8 cellular contexts compared by ENCODE assay signal in genomic region chr4:705278-706082, GRCh38. TPM values are rescaled to one million over a fixed set of nuclear protein-coding genes. Genes with fewer than 3 reads are reported as not detected.
A peak's percentile ranks its signal among the peaks of the same experiment; 100 is the strongest.
DNase-seq lines count a peak whose midpoint lies in the region; ATAC-seq and TF ChIP-seq lines count a peak whose summit lies in the region.

A gene with protein sequence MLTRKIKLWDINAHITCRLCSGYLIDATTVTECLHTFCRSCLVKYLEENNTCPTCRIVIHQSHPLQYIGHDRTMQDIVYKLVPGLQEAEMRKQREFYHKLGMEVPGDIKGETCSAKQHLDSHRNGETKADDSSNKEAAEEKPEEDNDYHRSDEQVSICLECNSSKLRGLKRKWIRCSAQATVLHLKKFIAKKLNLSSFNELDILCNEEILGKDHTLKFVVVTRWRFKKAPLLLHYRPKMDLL (plus strand): TSS chr4:705832. CDS start chr4:733681, 27,849 bp downstream.

- peaks cover 32% of the 10 kb centered on the region for H4K20me1 ChIP-seq in osteoblast (ENCODE audit: insufficient read depth, low read length)

- no peaks in the 10 kb centered on the region for H3K36me3 Mint-ChIP-seq in activated naive CD4-positive, alpha-beta T cell treated with anti-CD3 and anti-CD28 coated beads, Interleukin-2, amount 50 U/mL, for 72 hours

- TF ChIP-seq POLR2A in GM10847 (IDR thresholded peaks at IDR 0.05; ENCODE audit: extremely low read depth, insufficient read length) (peak; percentile 31), testis (IDR thresholded peaks at IDR 0.05) (no peak)

- TF ChIP-seq CTCF in osteoblast (IDR thresholded peaks at IDR 0.05; ENCODE audit: extremely low read depth, low read depth, low read length), result no peak
- no peak for TF ChIP-seq CTCF in testis (IDR thresholded peaks at IDR 0.05)

- H3K4me1 ChIP-seq in osteoblast (ENCODE audit: insufficient read depth, low read length) (peaks cover 13% of the 10 kb centered on the region), testis (peaks cover 20% of the 10 kb centered on the region)

- H3K4me2 ChIP-seq in osteoblast (ENCODE audit: insufficient read depth, low read length), result peak within 1 kb of the TSS; percentile 92

- peaks cover 46% of the 10 kb centered on the region for H3K79me2 ChIP-seq in osteoblast (ENCODE audit: insufficient read depth, low read length)

- H3K27ac ChIP-seq in osteoblast (ENCODE audit: low read depth, low read length), result peak within 1 kb of the TSS; percentile 86
- H3K27ac ChIP-seq in testis, result peak within 1 kb of the TSS; percentile 60 to 89

- H2AFZ ChIP-seq in osteoblast (ENCODE audit: low read length), result peak within 1 kb of the TSS; percentile 87

- peak; percentile 81 for DNase-seq in NCI-H1105 (lab: John Stamatoyannopoulos, UW)
- peak; percentile 92 for DNase-seq in SKM-1 (lab: John Stamatoyannopoulos, UW; ENCODE audit: unreplicated experiment)
- DNase-seq in activated naive CD4-positive, alpha-beta T cell treated with anti-CD3 and anti-CD28 coated beads, Interleukin-2, amount 50 U/mL, for 72 hours (ENCODE audit: low spot score in 2 of 2), result peak; percentile 96 to 98
- no peak for DNase-seq in glomerular endothelial cell (ENCODE audit: extremely low read depth, low read depth, low spot score)
- DNase-seq in osteoblast (ENCODE audit: insufficient read length, low spot score, missing footprints), result peak; percentile 100
- DNase-seq in testis, result peak; percentile 96

- ATAC-seq in HG02642 (IDR thresholded peaks at IDR 0.05; ENCODE audit: poor library complexity, unreplicated experiment), result peak; percentile 94
- peak; percentile 98 to 99 for ATAC-seq in activated naive CD4-positive, alpha-beta T cell treated with anti-CD3 and anti-CD28 coated beads, Interleukin-2, amount 50 U/mL, for 72 hours

- H3K27me3 ChIP-seq in osteoblast (ENCODE audit: insufficient read depth, low read length) (no peaks in the 10 kb centered on the region), testis (no peaks in the 10 kb centered on the region)

- H3K4me3 ChIP-seq in osteoblast (ENCODE audit: insufficient read depth, low read length) (peak within 1 kb of the TSS; percentile 90), testis (peak within 1 kb of the TSS; percentile 79 to 95)

- peak within 1 kb of the TSS; percentile 50 to 82 for H3K27ac Mint-ChIP-seq in activated naive CD4-positive, alpha-beta T cell treated with anti-CD3 and anti-CD28 coated beads, Interleukin-2, amount 50 U/mL, for 72 hours

- 3% methylated on average over 13 to 81 of the region's 82 CpGs for WGBS in testis, 2 donors

- H3K9me3 ChIP-seq in osteoblast (ENCODE audit: low read depth, low read length), result no peaks in the 10 kb centered on the region
- H3K9me3 ChIP-seq in testis, result no peaks in the 10 kb centered on the region

- H3K9me3 Mint-ChIP-seq in activated naive CD4-positive, alpha-beta T cell treated with anti-CD3 and anti-CD28 coated beads, Interleukin-2, amount 50 U/mL, for 72 hours, result no peaks in the 10 kb centered on the region

- intact Hi-C loops in testis (cut with DNase I; ENCODE audit: low total_unique reads), result no loop called here

- H3K36me3 ChIP-seq in osteoblast (ENCODE audit: insufficient read depth, low read length) (peaks cover 5% of the 10 kb centered on the region), testis (ENCODE audit: low read depth, missing control alignments) (no peaks in the 10 kb centered on the region)

RNA-seq across cellular contexts. Expression of the gene that starts here (rescaled TPM):
- total RNA-seq in activated naive CD4-positive, alpha-beta T cell treated with anti-CD3 and anti-CD28 coated beads, Interleukin-2, amount 50 U/mL, for 72 hours, result 10 to 100 TPM; 23.0 to 25.9 TPM
- total RNA-seq in glomerular endothelial cell, result 69.2 and 84.1 TPM in 2 replicates
- total RNA-seq in osteoblast, result 32.7 and 43.1 TPM in 2 replicates
- 10 to 100 TPM; 84.2 to 84.8 TPM for total RNA-seq in testis
- 37.3 TPM for polyA plus RNA-seq in testis (ENCODE audit: insufficient read depth, low read depth, low replicate concordance)
